In the genomic region with DNA sequence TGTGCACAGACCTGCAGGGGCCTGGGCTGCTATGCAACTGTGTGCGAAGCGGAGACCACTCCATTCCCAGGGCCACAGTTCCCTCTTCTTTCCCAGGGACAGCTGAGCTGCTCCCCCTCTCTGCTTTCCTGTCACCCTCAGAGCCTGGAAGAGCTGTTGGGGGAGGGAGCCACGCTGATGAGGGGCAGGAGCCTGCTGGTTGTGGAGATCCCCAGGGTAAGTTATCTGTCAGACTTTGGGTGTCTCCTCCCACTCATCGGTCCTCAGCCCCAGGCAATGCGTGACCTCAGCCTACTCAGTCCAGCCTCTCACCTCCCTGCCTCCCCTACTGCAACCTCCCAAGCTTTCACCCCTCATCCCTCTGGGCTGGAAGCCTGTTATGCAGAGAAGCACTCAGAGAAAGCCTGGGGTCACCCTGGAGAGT, we compare ENCODE assay signal across 1 cellular context.
TF ChIP-seq lines count a peak whose summit lies in the region.

No MANE protein-coding gene starts in this region.

TF ChIP-seq in GM12878, 131 proteins besides CTCF, POLR2A, EP300 and RAD21:
- no peak for TF ChIP-seq USF2 (IDR thresholded peaks at IDR 0.05; ENCODE audit: borderline replicate concordance, low read depth, low read length)
- TF ChIP-seq BACH1 (IDR thresholded peaks at IDR 0.05; ENCODE audit: borderline replicate concordance), result no peak
- peak; percentile 26 for TF ChIP-seq PKNOX1 (IDR thresholded peaks at IDR 0.05)
- peak; percentile 6 for TF ChIP-seq NR2F1 (conservative IDR thresholded peaks at IDR 0.05)
- peak; percentile 69; the same call in 1 of the 2 replicates for TF ChIP-seq CHD2 (IDR thresholded peaks at IDR 0.05; ENCODE audit: borderline replicate concordance, low read depth, low read length)
- TF ChIP-seq HDGF (IDR thresholded peaks at IDR 0.05), result peak; percentile 87
- TF ChIP-seq ETV6 (conservative IDR thresholded peaks at IDR 0.05 in 1 of 2, IDR thresholded peaks at IDR 0.05 in 1 of 2; ENCODE audit: borderline replicate concordance in 1 of 2, low read depth in 1 of 2), result no peak
- 0 out of 2 replicates have a peak, but pooled peaks have one; percentile 13 for TF ChIP-seq IRF4 (IDR thresholded peaks at IDR 0.05; ENCODE audit: low read depth, low read length)
- 0 out of 2 replicates have a peak, but pooled peaks have one; percentile 21 for TF ChIP-seq BCL11A (IDR thresholded peaks at IDR 0.05; ENCODE audit: low read depth, low read length)
- no peak for TF ChIP-seq KLF5 (IDR thresholded peaks at IDR 0.05; ENCODE audit: partially characterized antibody)
- peak; percentile 35 to 71; a peak in 2 of 4 replicates for TF ChIP-seq BHLHE40 (IDR thresholded peaks at IDR 0.05; ENCODE audit: borderline replicate concordance in 1 of 2, low read depth in 2 of 2, low read length in 1 of 2)
- TF ChIP-seq, protein P1, sequence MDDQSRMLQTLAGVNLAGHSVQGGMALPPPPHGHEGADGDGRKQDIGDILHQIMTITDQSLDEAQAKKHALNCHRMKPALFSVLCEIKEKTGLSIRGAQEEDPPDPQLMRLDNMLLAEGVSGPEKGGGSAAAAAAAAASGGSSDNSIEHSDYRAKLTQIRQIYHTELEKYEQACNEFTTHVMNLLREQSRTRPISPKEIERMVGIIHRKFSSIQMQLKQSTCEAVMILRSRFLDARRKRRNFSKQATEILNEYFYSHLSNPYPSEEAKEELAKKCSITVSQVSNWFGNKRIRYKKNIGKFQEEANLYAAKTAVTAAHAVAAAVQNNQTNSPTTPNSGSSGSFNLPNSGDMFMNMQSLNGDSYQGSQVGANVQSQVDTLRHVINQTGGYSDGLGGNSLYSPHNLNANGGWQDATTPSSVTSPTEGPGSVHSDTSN (IDR thresholded peaks at IDR 0.05; ENCODE audit: insufficient replicate concordance, low read depth, low read length), result no peak
